In the genomic region with DNA sequence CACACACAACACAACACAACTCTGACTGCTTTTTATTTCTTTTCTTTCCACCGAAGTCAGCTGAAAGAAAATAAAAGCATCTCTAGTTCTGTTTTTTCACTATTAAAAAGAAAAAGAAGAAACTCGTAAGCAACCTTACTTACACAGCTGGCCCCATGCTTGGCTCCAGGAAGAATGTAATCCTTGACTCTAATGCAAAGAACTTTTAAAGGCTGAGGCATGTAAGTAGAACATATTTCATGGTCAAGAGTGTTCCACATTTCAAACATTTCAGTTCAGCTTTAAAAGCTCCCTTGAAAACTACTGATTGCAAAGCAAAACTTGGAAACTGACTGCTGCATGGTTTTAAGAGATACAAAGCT, we compare ENCODE assay signal across 9 cellular contexts. TPM values are rescaled to one million over a fixed set of nuclear protein-coding genes. Genes with fewer than 3 reads are reported as not detected.
DNase-seq lines count a peak whose midpoint lies in the region; ATAC-seq and TF ChIP-seq lines count a peak whose summit lies in the region.
"Had no signal": no experiment of that assay in that cellular context is flagged by ENCODE, and none has a peak within 500 bp of the region (broad histone marks: within the 10 kb centered on the region; RNA-seq: fewer than 3 reads in every experiment).

No MANE protein-coding gene starts in this region.

- no peaks in the 10 kb centered on the region for H3K27me3 Mint-ChIP-seq in type B pancreatic cell
- peaks cover 23 to 29% of the 10 kb centered on the region in 2 donors for H3K27me3 Mint-ChIP-seq in T-cell

- no peak overlapping the region for H2AFZ ChIP-seq in mesenchymal stem cell (ENCODE audit: low read depth, low read length)

- H3K14ac ChIP-seq in mesenchymal stem cell (ENCODE audit: low read length in 2 of 2), result no peak overlapping the region

- no peak overlapping the region for H3K4ac ChIP-seq in mesenchymal stem cell (ENCODE audit: low read depth in 1 of 2, low read length in 2 of 2)

- H3K4me3 Mint-ChIP-seq in type B pancreatic cell, result peak overlapping the region; percentile 89
- H3K4me3 Mint-ChIP-seq in T-cell, result no peak overlapping the region

- DNase-seq in DMS53 (lab: John Stamatoyannopoulos, UW) (peak; percentile 43), DMS53 treated with DMSO at 0.1 percent for 48 hours (lab: John Stamatoyannopoulos, UW; ENCODE audit: unreplicated experiment) (no peak), brain pericyte (ENCODE audit: low read depth, low spot score) (peak; percentile 25), mesenchymal stem cell (peak; percentile 70), type B pancreatic cell (ENCODE audit: extremely low spot score, unreplicated experiment) (no peak), occipital lobe (lab: John Stamatoyannopoulos, UW) (no peak), GOT3 (lab: John Stamatoyannopoulos, UW) (no peak), T-cell (no peak)
- DNase-seq: activated effector memory CD4-positive, alpha-beta T cell treated with Interleukin-2 at 50 U/mL for 16 hours had no signal

- H3K36me3 ChIP-seq in mesenchymal stem cell (ENCODE audit: control insufficient read depth in 1 of 2, insufficient read depth in 2 of 2, low read depth in 1 of 2, low read length in 2 of 2), result peaks cover 8 to 10% of the 10 kb centered on the region in 2 experiments

- peak overlapping the region; percentile 69 for H3K27ac ChIP-seq in mesenchymal stem cell (ENCODE audit: low read length, poor library complexity, severe bottlenecking)

- H2BK15ac ChIP-seq in mesenchymal stem cell (ENCODE audit: low read depth, poor library complexity, severe bottlenecking), result no peak overlapping the region

- no peak for TF ChIP-seq CTCF in type B pancreatic cell (conservative IDR thresholded peaks at IDR 0.05)

- H3K9me3 Mint-ChIP-seq in type B pancreatic cell (no peaks in the 10 kb centered on the region), T-cell (no peaks in the 10 kb centered on the region)

- H2BK120ac ChIP-seq in mesenchymal stem cell (ENCODE audit: low read depth, low read length), result no peak overlapping the region

- H3K23ac ChIP-seq in mesenchymal stem cell (ENCODE audit: low read length in 2 of 2), result no peak overlapping the region

- peak overlapping the region; percentile 93 for H3K9ac ChIP-seq in mesenchymal stem cell (ENCODE audit: low read length)

- H3K36me3 Mint-ChIP-seq in type B pancreatic cell, result peaks cover 4% of the 10 kb centered on the region
- no peaks in the 10 kb centered on the region for H3K36me3 Mint-ChIP-seq in T-cell

- no peak overlapping the region for H2BK5ac ChIP-seq in mesenchymal stem cell (ENCODE audit: low read depth, low read length, poor library complexity, severe bottlenecking)

- H3K18ac ChIP-seq in mesenchymal stem cell (ENCODE audit: low read depth in 1 of 2, low read length in 2 of 2), result no peak overlapping the region

- H3K9me3 ChIP-seq in mesenchymal stem cell (ENCODE audit: control insufficient read depth, low read length), result no peaks in the 10 kb centered on the region

- H3K4me2 ChIP-seq in mesenchymal stem cell (ENCODE audit: low read length, poor library complexity, severe bottlenecking), result peak overlapping the region; percentile 36

- CTCF ChIA-PET in T-cell (lab: Charles Lee), result no interaction called here

- peak overlapping the region in 1 of 2 experiments; percentile 94 for H3K4me3 ChIP-seq in mesenchymal stem cell (ENCODE audit: insufficient read depth in 1 of 2, low read depth in 1 of 2, low read length in 2 of 2)

- POLR2A ChIA-PET in T-cell (lab: Charles Lee), result no interaction called here

- H2BK12ac ChIP-seq in mesenchymal stem cell (ENCODE audit: low read length in 2 of 2), result no peak overlapping the region

- H4K91ac ChIP-seq in mesenchymal stem cell (ENCODE audit: low read length), result no peak overlapping the region

- H3K4me1 Mint-ChIP-seq in type B pancreatic cell (ENCODE audit: unreplicated experiment) (peaks cover 32% of the 10 kb centered on the region), T-cell (peaks cover 1 to 6% (median 2%) of the 10 kb centered on the region in 3 donors)

- H3K27ac Mint-ChIP-seq in type B pancreatic cell (peak overlapping the region; percentile 73), T-cell (no peak overlapping the region)

- H3K79me1 ChIP-seq in mesenchymal stem cell (replicated peaks; ENCODE audit: low read length, poor library complexity, severe bottlenecking), result peaks cover 12% of the 10 kb centered on the region

- WGBS in mesenchymal stem cell, result 13% methylated on average over 1 of the region's 2 CpGs

- H4K8ac ChIP-seq in mesenchymal stem cell (ENCODE audit: low read length), result no peak overlapping the region

- no peaks in the 10 kb centered on the region for H3K27me3 ChIP-seq in mesenchymal stem cell (ENCODE audit: control insufficient read depth in 1 of 2, insufficient read depth in 1 of 2, low read length in 2 of 2)

- peaks cover 12% of the 10 kb centered on the region for H3K4me1 ChIP-seq in mesenchymal stem cell (ENCODE audit: control insufficient read depth, insufficient read depth, low read depth, low read length)

- H2AK5ac ChIP-seq in mesenchymal stem cell (ENCODE audit: low read length, severe bottlenecking), result no peak overlapping the region

- ATAC-seq in T-cell (replicated peaks in 1 of 4), result no peak

RNA-seq across cellular contexts. Expression of gene GASK1B, which starts 0.6 kb away (rescaled TPM):
- polyA plus RNA-seq in mesenchymal stem cell (2013, experiment 1 of 2), result 34.3 TPM
- polyA plus RNA-seq in mesenchymal stem cell (2013, experiment 2 of 2), result 34.9 TPM
- total RNA-seq in type B pancreatic cell (ENCODE audit: low replicate concordance), result 37.0 and 37.1 TPM in 2 replicates
- 10.3 TPM for total RNA-seq in occipital lobe
- under 1 TPM in 3 of 5 donors, not detected in 2; 0.30 to 0.57 (median 0.41) TPM for total RNA-seq in T-cell

RNA-seq across cellular contexts. Expression of gene TMEM144, which starts 38.1 kb away (rescaled TPM):
- 1.7 TPM for polyA plus RNA-seq in mesenchymal stem cell (2013, experiment 1 of 2)
- polyA plus RNA-seq in mesenchymal stem cell (2013, experiment 2 of 2), result 2.0 TPM
- total RNA-seq in type B pancreatic cell (ENCODE audit: low replicate concordance), result 7.1 and 12.8 TPM in 2 replicates
- total RNA-seq in occipital lobe, result 3.0 TPM
- total RNA-seq in T-cell, result under 1 TPM in 2 of 5 donors, not detected in 3; 0.09 to 0.32 TPM

Comparison
In these comparisons a context has a peak if more than half of its experiments do, and no peak if none do; other contexts are left out.
1. DNase-seq: peak in DMS53 (single experiment), brain pericyte (single experiment) and mesenchymal stem cell (single experiment); none in DMS53 treated with DMSO at 0.1 percent for 48 hours (single experiment), type B pancreatic cell (single experiment), occipital lobe (single experiment), GOT3 (single experiment) and T-cell (0 of 34).